ENCODE assay signal across 20 cellular contexts in the genomic region with DNA sequence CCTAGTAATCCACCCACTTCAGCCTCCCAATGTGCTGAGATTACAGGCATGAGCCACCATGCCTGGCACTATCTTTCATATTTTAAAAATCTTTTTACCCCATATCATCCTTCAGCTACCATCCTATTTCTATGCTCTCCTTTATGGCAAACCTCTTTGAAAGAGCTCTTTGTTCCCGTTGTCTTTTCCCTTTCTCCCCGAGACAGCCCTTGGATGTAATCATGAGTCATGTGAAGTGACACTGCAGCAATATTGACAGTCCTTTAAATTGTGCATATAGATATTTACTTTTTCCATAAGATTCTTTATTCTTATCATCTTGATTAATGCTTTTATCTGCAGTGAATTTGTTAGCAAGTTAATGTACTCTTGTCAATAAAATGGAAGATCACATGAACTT.
"Had no signal": no experiment of that assay in that cellular context is flagged by ENCODE, and none has a peak within 500 bp of the region (broad histone marks: within the 10 kb centered on the region; RNA-seq: fewer than 3 reads in every experiment).

No MANE protein-coding gene starts in this region.

- H3K36me3 Mint-ChIP-seq: natural killer cell; stimulated activated effector memory CD8-positive, alpha-beta T cell treated with anti-CD3 and anti-CD28 coated beads, Interleukin-12 subunit alpha, Interleukin-12 subunit beta, amount 100 ng/mL, for 72 hours had no signal

- H3K4me1 Mint-ChIP-seq: natural killer cell; stimulated activated effector memory CD8-positive, alpha-beta T cell treated with anti-CD3 and anti-CD28 coated beads, Interleukin-12 subunit alpha, Interleukin-12 subunit beta, amount 100 ng/mL, for 72 hours had no signal

- DNase-seq: colonic mucosa; dermis blood vessel endothelial cell; erythroblast; foreskin keratinocyte; heart left ventricle; hippocampal formation; left colon; left ventricle myocardium superior; mucosa of descending colon; natural killer cell; psoas muscle; retina; right lobe of liver; stimulated activated CD4-positive, alpha-beta T cell treated with anti-CD3 and anti-CD28 coated beads, Interleukin-4, amount 100 ng/mL, for 1 hour; stimulated activated CD8-positive, alpha-beta memory T cell treated with anti-CD3 and anti-CD28 coated beads, Interleukin-4, amount 100 ng/mL, for 48 hours; stimulated activated naive CD8-positive, alpha-beta T cell treated with anti-CD3 and anti-CD28 coated beads, Interleukin-15, Interleukin-2, amounts not matched to agents 100 U/mL and 50 U/mL, for 24 hours; tibial artery; upper lobe of left lung; uterus had no signal

- H3K4me3 Mint-ChIP-seq: natural killer cell; stimulated activated effector memory CD8-positive, alpha-beta T cell treated with anti-CD3 and anti-CD28 coated beads, Interleukin-12 subunit alpha, Interleukin-12 subunit beta, amount 100 ng/mL, for 72 hours had no signal

- H3K27ac Mint-ChIP-seq: natural killer cell; stimulated activated effector memory CD8-positive, alpha-beta T cell treated with anti-CD3 and anti-CD28 coated beads, Interleukin-12 subunit alpha, Interleukin-12 subunit beta, amount 100 ng/mL, for 72 hours had no signal
